ENCODE assay signal across 15 cellular contexts in the genomic region with DNA sequence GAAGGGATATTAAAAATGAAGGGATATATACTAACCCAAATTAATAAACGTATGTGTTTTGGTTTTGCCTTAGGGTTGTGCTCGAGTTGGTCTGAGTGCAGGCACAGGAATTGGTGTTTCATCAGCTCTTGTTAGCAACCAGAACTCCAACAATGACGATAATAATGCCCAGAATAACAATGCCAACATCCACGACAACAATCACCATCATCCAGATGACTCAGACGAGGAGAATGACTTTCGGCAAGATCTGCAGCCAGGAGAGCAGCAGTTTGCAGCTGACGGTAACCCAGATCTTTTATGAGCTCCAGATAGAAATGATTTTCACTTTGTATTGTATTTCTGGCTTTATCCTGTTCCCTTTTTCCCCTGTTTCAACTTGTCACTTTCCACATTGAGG. TPM values are rescaled to one million over a fixed set of nuclear protein-coding genes. Genes with fewer than 3 reads are reported as not detected.
DNase-seq lines count a peak whose midpoint lies in the region; ATAC-seq and TF ChIP-seq lines count a peak whose summit lies in the region.
"Had no signal": no experiment of that assay in that cellular context is flagged by ENCODE, and none has a peak within 500 bp of the region (broad histone marks: within the 10 kb centered on the region; RNA-seq: fewer than 3 reads in every experiment).

No MANE protein-coding gene starts in this region.

- no peaks in the 10 kb centered on the region; the same call in 1 of the 2 replicates for H3K4me1 ChIP-seq in BE2C

- POLR2A ChIA-PET in HEK293T (lab: Yijun Ruan, JAX), result no interaction called here

- no peaks in the 10 kb centered on the region for H3K9me3 ChIP-seq in BE2C

- CTCF ChIA-PET in HEK293T (lab: Yijun Ruan, JAX), result no interaction called here

- ATAC-seq in HG02885 (IDR thresholded peaks at IDR 0.05; ENCODE audit: poor library complexity, unreplicated experiment), result no peak

- DNase-seq in BE2C (peak; percentile 5), RKO (ENCODE audit: low spot score) (peak; percentile 8), fibroblast of peridontal ligament (ENCODE audit: extremely low read depth) (peak; percentile 21), non-pigmented ciliary epithelial cell (ENCODE audit: low read depth) (peak; percentile 24), HEK293T (ENCODE audit: extremely low spot score) (no peak), T-helper 9 cell (no peak)
- no peak for DNase-seq in stimulated activated CD4-positive, alpha-beta T cell treated with anti-CD3 and anti-CD28 coated beads, Interleukin-1b, Interleukin-23, amount 100 ng/mL, for 48 hours
- DNase-seq: activated CD4-positive, CD25-positive, alpha-beta regulatory T cell; activated CD8-positive, alpha-beta memory T cell treated with anti-CD3 and anti-CD28 coated beads, Interleukin-2, amount 50 U/mL, for 48 hours; AML-193; immature natural killer cell; stimulated activated CD4-positive, alpha-beta T cell treated with anti-CD3 and anti-CD28 coated beads, Interleukin-2, amount 100 ng/mL, for 48 hours; SW 1271 had no signal

- H3K27me3 ChIP-seq in BE2C, result no peaks in the 10 kb centered on the region

- TF ChIP-seq CTCF in BE2C (IDR thresholded peaks at IDR 0.05; ENCODE audit: low read depth, low read length), result no peak

- no peak overlapping the region for H3K4me3 ChIP-seq in BE2C (ENCODE audit: low read depth, low read length)
- H3K4me3 ChIP-seq: coronary artery had no signal

- H3K36me3 ChIP-seq in BE2C, result peaks cover 54% of the 10 kb centered on the region

TF ChIP-seq in HEK293T, 16 proteins besides CTCF, POLR2A, EP300 and RAD21:
- TF ChIP-seq ARNT (IDR thresholded peaks at IDR 0.05), result no peak
- no peak for TF ChIP-seq ELF4 (IDR thresholded peaks at IDR 0.05)
- TF ChIP-seq LEF1 (IDR thresholded peaks at IDR 0.05; ENCODE audit: borderline replicate concordance), result no peak
- no peak for TF ChIP-seq FOXK2 (IDR thresholded peaks at IDR 0.05)
- no peak for TF ChIP-seq BHLHE40 (IDR thresholded peaks at IDR 0.05; ENCODE audit: borderline replicate concordance)
- no peak for TF ChIP-seq FOXM1 (IDR thresholded peaks at IDR 0.05; ENCODE audit: borderline replicate concordance)
- TF ChIP-seq SP1 (IDR thresholded peaks at IDR 0.05), result no peak
- TF ChIP-seq HDGF (IDR thresholded peaks at IDR 0.05; ENCODE audit: borderline replicate concordance), result no peak
- TF ChIP-seq FOXA1 (IDR thresholded peaks at IDR 0.05), result no peak
- TF ChIP-seq CTBP1 (IDR thresholded peaks at IDR 0.05; ENCODE audit: borderline replicate concordance), result no peak
- TF ChIP-seq, protein P1, sequence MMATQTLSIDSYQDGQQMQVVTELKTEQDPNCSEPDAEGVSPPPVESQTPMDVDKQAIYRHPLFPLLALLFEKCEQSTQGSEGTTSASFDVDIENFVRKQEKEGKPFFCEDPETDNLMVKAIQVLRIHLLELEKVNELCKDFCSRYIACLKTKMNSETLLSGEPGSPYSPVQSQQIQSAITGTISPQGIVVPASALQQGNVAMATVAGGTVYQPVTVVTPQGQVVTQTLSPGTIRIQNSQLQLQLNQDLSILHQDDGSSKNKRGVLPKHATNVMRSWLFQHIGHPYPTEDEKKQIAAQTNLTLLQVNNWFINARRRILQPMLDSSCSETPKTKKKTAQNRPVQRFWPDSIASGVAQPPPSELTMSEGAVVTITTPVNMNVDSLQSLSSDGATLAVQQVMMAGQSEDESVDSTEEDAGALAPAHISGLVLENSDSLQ (IDR thresholded peaks at IDR 0.05), result no peak
- no peak for TF ChIP-seq ZNF384 (IDR thresholded peaks at IDR 0.05)

RNA-seq across cellular contexts. Expression of a gene that starts 33.2 kb away (rescaled TPM):
- polyA plus RNA-seq in BE2C (2012; ENCODE audit: insufficient read depth, insufficient read length, low read depth), result 33.1 TPM

Comparison
In these comparisons a context has a peak if more than half of its experiments do, and no peak if none do; other contexts are left out.
1. DNase-seq: peak in BE2C (single experiment), RKO (single experiment), fibroblast of peridontal ligament (single experiment) and non-pigmented ciliary epithelial cell (single experiment); none in HEK293T (single experiment), stimulated activated CD4-positive, alpha-beta T cell treated with anti-CD3 and anti-CD28 coated beads, Interleukin-1b, Interleukin-23, amount 100 ng/mL, for 48 hours (single experiment) and T-helper 9 cell (single experiment).